ENCODE assay signal across 14 cellular contexts in the genomic region with DNA sequence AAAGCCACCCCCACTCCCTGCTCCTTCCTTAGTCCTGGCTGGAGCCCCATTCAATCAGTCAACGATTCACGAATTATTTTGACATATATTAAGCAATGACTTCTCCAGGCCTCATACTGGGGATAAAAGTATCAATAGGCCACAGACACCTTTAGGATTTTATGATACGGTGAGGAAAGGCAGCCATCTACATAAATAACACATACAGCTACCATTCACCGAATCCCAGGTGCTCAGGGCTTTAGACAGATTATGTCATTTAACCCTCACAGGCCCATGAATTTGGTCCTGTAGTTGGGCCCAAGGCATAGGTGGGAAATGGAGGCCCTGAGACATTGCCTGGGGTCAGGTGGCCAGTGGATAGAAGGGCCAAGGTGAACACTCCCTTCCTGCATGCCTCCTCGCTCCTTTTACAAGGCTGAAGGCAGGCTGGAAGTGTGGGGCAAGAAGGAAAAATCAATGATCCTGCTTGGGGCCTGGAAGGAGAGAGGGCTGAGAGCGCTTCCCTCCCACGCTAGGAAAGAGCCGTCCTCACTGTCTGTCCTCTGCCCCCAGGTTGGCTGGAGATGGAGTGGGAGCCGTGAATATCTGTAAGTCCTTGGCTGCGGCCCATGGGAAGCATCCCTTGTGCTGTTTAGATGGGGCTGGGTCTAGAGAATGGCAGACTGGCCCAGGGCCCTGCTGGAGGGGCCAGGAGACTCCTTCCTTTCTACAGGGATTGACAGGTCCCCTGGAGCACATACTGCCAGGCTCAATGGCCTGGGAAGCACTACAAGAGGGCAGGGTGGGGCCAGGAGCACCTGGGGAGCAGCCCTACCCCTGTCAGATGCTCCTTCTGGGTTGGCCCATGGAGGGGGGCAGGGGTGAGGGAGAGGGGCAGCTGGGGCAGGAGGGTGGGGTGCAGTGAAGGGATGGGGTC. TPM values are rescaled to one million over a fixed set of nuclear protein-coding genes. Genes with fewer than 3 reads are reported as not detected.
A peak's percentile ranks its signal among the peaks of the same experiment; 100 is the strongest.
DNase-seq lines count a peak whose midpoint lies in the region; ATAC-seq and TF ChIP-seq lines count a peak whose summit lies in the region.
"Had no signal": no experiment of that assay in that cellular context is flagged by ENCODE, and none has a peak within 500 bp of the region (broad histone marks: within the 10 kb centered on the region; RNA-seq: fewer than 3 reads in every experiment).

No MANE protein-coding gene starts in this region.

- peaks cover 3% of the 10 kb centered on the region for H3K9me3 Mint-ChIP-seq in activated naive CD4-positive, alpha-beta T cell treated with anti-CD3 and anti-CD28 coated beads, Interleukin-2, amount 10 ng/mL, durations not matched to agents 7 days and 5 days
- H3K9me3 Mint-ChIP-seq: CD4-positive, CD25-positive, alpha-beta regulatory T cell; stimulated activated naive CD8-positive, alpha-beta T cell treated with anti-CD3 and anti-CD28 coated beads, Interleukin-15, Interleukin-2, amounts not matched to agents 100 ng/mL and 50 ng/mL, for 24 hours had no signal

- H3K4me3 ChIP-seq in SJCRH30 (no peak overlapping the region), tibial artery (no peak overlapping the region)
- H3K4me3 ChIP-seq: heart right ventricle had no signal

- H3K36me3 ChIP-seq in SJCRH30, result no peaks in the 10 kb centered on the region
- H3K36me3 ChIP-seq in tibial artery, result no peaks in the 10 kb centered on the region
- H3K36me3 ChIP-seq: heart right ventricle had no signal

- H3K27me3 Mint-ChIP-seq in activated naive CD4-positive, alpha-beta T cell treated with anti-CD3 and anti-CD28 coated beads, Interleukin-2, amount 10 ng/mL, durations not matched to agents 7 days and 5 days, result peaks cover 31% of the 10 kb centered on the region

- CTCF ChIA-PET in activated naive CD4-positive, alpha-beta T cell treated with anti-CD3 and anti-CD28 coated beads, Interleukin-2, amount 10 ng/mL, durations not matched to agents 7 days and 5 days (lab: Charles Lee), result interaction anchor here (1.2 kb wide), 1 partner anchor 31 kb away, joined by 3 read pairs; no protein-coding TSS in a partner anchor

- DNase-seq in activated naive CD4-positive, alpha-beta T cell treated with anti-CD3 and anti-CD28 coated beads, Interleukin-2, amount 10 ng/mL, durations not matched to agents 7 days and 5 days, result peak; percentile 17
- DNase-seq in activated naive CD4-positive, alpha-beta T cell treated with anti-CD3 and anti-CD28 coated beads, Interleukin-2, amount 50 U/mL, for 16 hours, result no peak
- DNase-seq in SJCRH30 (no peak), left kidney (ENCODE audit: low read depth, low spot score) (peak; percentile 29), tibial artery (peak in 1 of 2 donors; percentile 64), foreskin keratinocyte (no peak), AG08396 (ENCODE audit: low spot score) (no peak)
- DNase-seq: CD4-positive, CD25-positive, alpha-beta regulatory T cell; heart right ventricle; stimulated activated CD4-positive, alpha-beta T cell treated with anti-CD3 and anti-CD28 coated beads, Interleukin-4, amount 100 ng/mL, for 24 hours had no signal

- H3K9me3 ChIP-seq in SJCRH30 (replicated peaks), result no peaks in the 10 kb centered on the region
- no peaks in the 10 kb centered on the region for H3K9me3 ChIP-seq in tibial artery
- H3K9me3 ChIP-seq: heart right ventricle had no signal

- H3K27ac Mint-ChIP-seq in activated naive CD4-positive, alpha-beta T cell treated with anti-CD3 and anti-CD28 coated beads, Interleukin-2, amount 10 ng/mL, durations not matched to agents 7 days and 5 days, result peak overlapping the region; percentile 62
- H3K27ac Mint-ChIP-seq: CD4-positive, CD25-positive, alpha-beta regulatory T cell had no signal

- no peak for ATAC-seq in GM18907 (IDR thresholded peaks at IDR 0.05; ENCODE audit: unreplicated experiment)
- ATAC-seq in foreskin keratinocyte, result no peak

- intact Hi-C loops in tibial artery (cut with DNase I; ENCODE audit: low total_unique reads), result loop anchor here (2.0 kb wide), 1 partner anchor 31 kb away; no protein-coding TSS in a partner anchor

- H3K4me1 Mint-ChIP-seq in activated naive CD4-positive, alpha-beta T cell treated with anti-CD3 and anti-CD28 coated beads, Interleukin-2, amount 10 ng/mL, durations not matched to agents 7 days and 5 days, result peaks cover 85% of the 10 kb centered on the region

- TF ChIP-seq CTCF in tibial artery (IDR thresholded peaks at IDR 0.05), result no peak
- no peak for TF ChIP-seq CTCF in foreskin keratinocyte (conservative IDR thresholded peaks at IDR 0.05)

- no peak overlapping the region for H3K4me3 Mint-ChIP-seq in activated naive CD4-positive, alpha-beta T cell treated with anti-CD3 and anti-CD28 coated beads, Interleukin-2, amount 10 ng/mL, durations not matched to agents 7 days and 5 days
- H3K4me3 Mint-ChIP-seq: CD4-positive, CD25-positive, alpha-beta regulatory T cell; stimulated activated naive CD8-positive, alpha-beta T cell treated with anti-CD3 and anti-CD28 coated beads, Interleukin-15, Interleukin-2, amounts not matched to agents 100 ng/mL and 50 ng/mL, for 24 hours had no signal

- peak overlapping the region; percentile 62 for H3K27ac ChIP-seq in SJCRH30
- peak overlapping the region; percentile 70 to 73 for H3K27ac ChIP-seq in tibial artery
- H3K27ac ChIP-seq in foreskin keratinocyte, result no peak overlapping the region

- H3K4me1 ChIP-seq in SJCRH30 (peaks cover 51% of the 10 kb centered on the region), tibial artery (peaks cover 4 to 76% (median 65%) of the 10 kb centered on the region in 4 donors), foreskin keratinocyte (peaks cover 15% of the 10 kb centered on the region)

- H3K27me3 ChIP-seq in SJCRH30, result no peaks in the 10 kb centered on the region
- no peaks in the 10 kb centered on the region for H3K27me3 ChIP-seq in tibial artery
- no peaks in the 10 kb centered on the region for H3K27me3 ChIP-seq in foreskin keratinocyte

- peaks cover 21% of the 10 kb centered on the region for H3K36me3 Mint-ChIP-seq in activated naive CD4-positive, alpha-beta T cell treated with anti-CD3 and anti-CD28 coated beads, Interleukin-2, amount 10 ng/mL, durations not matched to agents 7 days and 5 days

RNA-seq across cellular contexts. Expression of gene KRT7, which starts 14.8 kb away (rescaled TPM):
- total RNA-seq in SJCRH30 (2014; rRNA removed; shearing (Covaris generic)), result 1.5 and 2.8 TPM in 2 replicates
- total RNA-seq in foreskin keratinocyte, result 512 and 2,317 TPM in 2 replicates
- 509 and 2,315 TPM in 2 replicates for polyA plus RNA-seq in foreskin keratinocyte
- total RNA-seq: CD4-positive, CD25-positive, alpha-beta regulatory T cell had no signal

RNA-seq across cellular contexts. Expression of gene KRT86, which starts 26.6 kb away (rescaled TPM):
- 0.25 and 0.30 TPM in 2 replicates for total RNA-seq in SJCRH30 (2014; rRNA removed; shearing (Covaris generic))
- total RNA-seq in foreskin keratinocyte, result 0.04 TPM in 1 of 2 replicates, not detected in the other
- 0.02 TPM in 1 of 2 replicates, not detected in the other for polyA plus RNA-seq in foreskin keratinocyte
- total RNA-seq: CD4-positive, CD25-positive, alpha-beta regulatory T cell; endothelial cell of umbilical vein; lung microvascular endothelial cell had no signal
- polyA plus RNA-seq: endothelial cell of umbilical vein had no signal

RNA-seq across cellular contexts. Expression of gene KRT81, which starts 43.5 kb away (rescaled TPM):
- 0.06 TPM in 1 of 2 replicates, not detected in the other for total RNA-seq in SJCRH30 (2014; rRNA removed; shearing (Covaris generic))
- not detected in 2 replicates for total RNA-seq in foreskin keratinocyte
- 0.10 and 0.14 TPM in 2 replicates for polyA plus RNA-seq in foreskin keratinocyte
- total RNA-seq: CD4-positive, CD25-positive, alpha-beta regulatory T cell; endothelial cell of umbilical vein; heart right ventricle; lung microvascular endothelial cell had no signal
- polyA plus RNA-seq: CD4-positive, CD25-positive, alpha-beta regulatory T cell; endothelial cell of umbilical vein; heart right ventricle had no signal

RNA-seq across cellular contexts. Expression of gene KRT80, which starts 56.1 kb away (rescaled TPM):
- 45.7 and 49.0 TPM in 2 replicates for total RNA-seq in SJCRH30 (2014; rRNA removed; shearing (Covaris generic))
- total RNA-seq in foreskin keratinocyte, result 2.5 and 5.3 TPM in 2 replicates
- 2.2 and 4.1 TPM in 2 replicates for polyA plus RNA-seq in foreskin keratinocyte
- total RNA-seq: CD4-positive, CD25-positive, alpha-beta regulatory T cell had no signal
- polyA plus RNA-seq: CD4-positive, CD25-positive, alpha-beta regulatory T cell had no signal

Comparison
In these comparisons a context has a peak if more than half of its experiments do, and no peak if none do; other contexts are left out.
1. DNase-seq: peak in activated naive CD4-positive, alpha-beta T cell treated with anti-CD3 and anti-CD28 coated beads, Interleukin-2, amount 10 ng/mL, durations not matched to agents 7 days and 5 days (single experiment) and left kidney (single experiment); none in activated naive CD4-positive, alpha-beta T cell treated with anti-CD3 and anti-CD28 coated beads, Interleukin-2, amount 50 U/mL, for 16 hours (single experiment), SJCRH30 (0 of 2), foreskin keratinocyte (0 of 2) and AG08396 (single experiment).
2. RNA of gene KRT7, which starts 14.8 kb away (total RNA-seq): 512 to 2,317 TPM in foreskin keratinocyte; 1.5 to 2.8 TPM in SJCRH30; every median in the first group is over 100 times any median in the second.